5 cellular contexts compared by ENCODE assay signal in genomic region chr7:86981937-86982336, GRCh38.
DNase-seq lines count a peak whose midpoint lies in the region; TF ChIP-seq lines count a peak whose summit lies in the region.
"Not testable (repeated sequence)": the region's sequence is repeated elsewhere in the genome, so short reads cannot be mapped to it uniquely, and the experiment has no call there.

No MANE protein-coding gene starts in this region.

- H3K79me2 ChIP-seq in hepatocyte = peaks cover 84% of the 10 kb centered on the region

- not testable (repeated sequence) for H3K4me2 ChIP-seq in hepatocyte

- peak overlapping the region; percentile 44 for H3K27ac ChIP-seq in C4-2B
- peak overlapping the region; percentile 30 for H3K27ac ChIP-seq in cardiac muscle cell
- not testable (repeated sequence) for H3K27ac ChIP-seq in hepatocyte

- not testable (repeated sequence) for H3K9me2 ChIP-seq in hepatocyte (replicated peaks; ENCODE audit: insufficient read depth)

- not testable (repeated sequence) for H2AFZ ChIP-seq in hepatocyte

- DNase-seq in amniotic epithelial cell (ENCODE audit: low read depth) (peak; percentile 6), hepatocyte (ENCODE audit: low spot score) (peak; percentile 11), posterior vena cava (ENCODE audit: low spot score) (peak; percentile 78)
- DNase-seq in cardiac muscle cell (ENCODE audit: low read depth in 1 of 2, low spot score in 1 of 2) = not testable (repeated sequence)

- intact Hi-C loops in posterior vena cava (cut with DNase I) = not testable (repeated sequence)

- not testable (repeated sequence) for H3K9me3 ChIP-seq in cardiac muscle cell (ENCODE audit: low read depth)
- H3K9me3 ChIP-seq in hepatocyte (ENCODE audit: low read depth) = peaks cover 13% of the 10 kb centered on the region

- 91% methylated on average over 9 of the region's 9 CpGs for WGBS in hepatocyte (ENCODE audit: low lambda C conversion rate, missing lambda C conversion rate)

- TF ChIP-seq CTCF in C4-2B (conservative IDR thresholded peaks at IDR 0.05); cardiac muscle cell (IDR thresholded peaks at IDR 0.05; ENCODE audit: low read depth, low read length); hepatocyte (IDR thresholded peaks at IDR 0.05; ENCODE audit: poor library complexity): not testable (repeated sequence)

- not testable (repeated sequence) for H3K27me3 ChIP-seq in cardiac muscle cell, hepatocyte

- H3K4me3 ChIP-seq in cardiac muscle cell, hepatocyte: not testable (repeated sequence)

- peaks cover 17% of the 10 kb centered on the region for H4K20me1 ChIP-seq in hepatocyte (ENCODE audit: insufficient read depth, poor library complexity, severe bottlenecking)

- not testable (repeated sequence) for H3K36me3 ChIP-seq in cardiac muscle cell; hepatocyte (replicated peaks; ENCODE audit: insufficient read depth, low read depth)

- H3K4me1 ChIP-seq in cardiac muscle cell (ENCODE audit: low read depth) = peaks cover 30% of the 10 kb centered on the region
- H3K4me1 ChIP-seq in hepatocyte (ENCODE audit: insufficient read depth) = not testable (repeated sequence)
